ENCODE assay signal across 2 cellular contexts in genomic region chr17:1413281-1413791, GRCh38.
A peak's percentile ranks its signal among the peaks of the same experiment; 100 is the strongest.
TF ChIP-seq lines count a peak whose summit lies in the region.

No MANE protein-coding gene starts in this region.

TF ChIP-seq in K562, 482 proteins besides CTCF, POLR2A, EP300 and RAD21 (continued from another document and continues in another):
- peak in 1 of 2 experiments; percentile 46; a peak in 1 of 4 replicates for TF ChIP-seq ZNF318 (IDR thresholded peaks at IDR 0.05; ENCODE audit: borderline replicate concordance in 1 of 2, low read depth in 1 of 2)
- TF ChIP-seq GABPB1 (CRISPR knock-in tag; IDR thresholded peaks at IDR 0.05): no peak
- no peak for TF ChIP-seq SRSF7 (optimal IDR thresholded peaks at IDR 0.05; ENCODE audit: low read depth, low read length)
- TF ChIP-seq HEY1 (CRISPR knock-in tag; IDR thresholded peaks at IDR 0.05; ENCODE audit: borderline replicate concordance): no peak
- TF ChIP-seq HOXB6 (CRISPR knock-in tag; IDR thresholded peaks at IDR 0.05; ENCODE audit: borderline replicate concordance): no peak
- TF ChIP-seq E2F4 (CRISPR knock-in tag; IDR thresholded peaks at IDR 0.05; ENCODE audit: low read depth): no peak
- TF ChIP-seq KLF6 (CRISPR knock-in tag; IDR thresholded peaks at IDR 0.05; ENCODE audit: borderline replicate concordance): no peak
- TF ChIP-seq HMGN3 (IDR thresholded peaks at IDR 0.05; ENCODE audit: borderline replicate concordance, extremely low read depth, insufficient read length, low read depth, low read length): no peak
- no peak for TF ChIP-seq RAD51 (IDR thresholded peaks at IDR 0.05; ENCODE audit: borderline replicate concordance, low read depth)
- no peak for TF ChIP-seq CCAR2 (IDR thresholded peaks at IDR 0.05; ENCODE audit: low read depth, low read length)
- no peak for TF ChIP-seq RFX7 (CRISPR knock-in tag; IDR thresholded peaks at IDR 0.05)
- TF ChIP-seq RNF219 (CRISPR knock-in tag; IDR thresholded peaks at IDR 0.05): no peak
- no peak for TF ChIP-seq RBFOX2 (IDR thresholded peaks at IDR 0.05; ENCODE audit: low read depth, low read length)
- TF ChIP-seq ZNF23 (CRISPR knock-in tag; IDR thresholded peaks at IDR 0.05): no peak

TF ChIP-seq in HepG2, 621 proteins besides CTCF, POLR2A, EP300 and RAD21 (continued from another document and continues in another):
- TF ChIP-seq ATF3 (CRISPR knock-in tag; IDR thresholded peaks at IDR 0.05) (0 out of 2 replicates have a peak, but pooled peaks have one; percentile 25), ZFX (CRISPR knock-in tag; IDR thresholded peaks at IDR 0.05; ENCODE audit: low read depth) (no peak), ZNF253 (CRISPR knock-in tag; IDR thresholded peaks at IDR 0.05; ENCODE audit: borderline replicate concordance) (no peak), DRAP1 (CRISPR knock-in tag; IDR thresholded peaks at IDR 0.05) (no peak), CSRNP1 (CRISPR knock-in tag; IDR thresholded peaks at IDR 0.05) (no peak), ZNF615 (CRISPR knock-in tag; IDR thresholded peaks at IDR 0.05; ENCODE audit: borderline replicate concordance) (no peak), ZNF225 (CRISPR knock-in tag; IDR thresholded peaks at IDR 0.05) (no peak), BRCA1 (CRISPR knock-in tag; IDR thresholded peaks at IDR 0.05) (peak; percentile 72; the same call in 1 of the 2 replicates), ZNF609 (CRISPR knock-in tag; IDR thresholded peaks at IDR 0.05; ENCODE audit: borderline replicate concordance) (peak; percentile 54; the same call in 1 of the 2 replicates), RXRB (CRISPR knock-in tag; IDR thresholded peaks at IDR 0.05; ENCODE audit: borderline replicate concordance) (peak; percentile 66), PRDM4 (CRISPR knock-in tag; IDR thresholded peaks at IDR 0.05; ENCODE audit: borderline replicate concordance) (no peak), FOSL1 (CRISPR knock-in tag; IDR thresholded peaks at IDR 0.05; ENCODE audit: borderline replicate concordance) (no peak), ZNF512 (CRISPR knock-in tag; IDR thresholded peaks at IDR 0.05) (no peak), YEATS4 (CRISPR knock-in tag; IDR thresholded peaks at IDR 0.05; ENCODE audit: borderline replicate concordance) (no peak), ZNF121 (CRISPR knock-in tag; IDR thresholded peaks at IDR 0.05) (peak; percentile 54; the same call in 1 of the 2 replicates), ZNF263 (CRISPR knock-in tag; IDR thresholded peaks at IDR 0.05) (no peak), SP1 (IDR thresholded peaks at IDR 0.05) (no peak), SP1 (CRISPR knock-in tag; IDR thresholded peaks at IDR 0.05) (no peak), ZKSCAN8 (CRISPR knock-in tag; IDR thresholded peaks at IDR 0.05; ENCODE audit: borderline replicate concordance) (0 out of 2 replicates have a peak, but pooled peaks have one; percentile 41), BATF2 (CRISPR knock-in tag; IDR thresholded peaks at IDR 0.05) (no peak), IRF1 (CRISPR knock-in tag; IDR thresholded peaks at IDR 0.05; ENCODE audit: low read depth) (no peak), GMEB1 (CRISPR knock-in tag; IDR thresholded peaks at IDR 0.05; ENCODE audit: borderline replicate concordance) (no peak), ZNF281 (CRISPR knock-in tag; IDR thresholded peaks at IDR 0.05; ENCODE audit: borderline replicate concordance) (0 out of 2 replicates have a peak, but pooled peaks have one; percentile 43), BCL6 (CRISPR knock-in tag; IDR thresholded peaks at IDR 0.05) (no peak), HMG20A (CRISPR knock-in tag; IDR thresholded peaks at IDR 0.05; ENCODE audit: borderline replicate concordance) (0 out of 2 replicates have a peak, but pooled peaks have one; percentile 10), RXRA (CRISPR knock-in tag; IDR thresholded peaks at IDR 0.05) (no peak), KLF13 (CRISPR knock-in tag; IDR thresholded peaks at IDR 0.05) (no peak), GABPB1 (CRISPR knock-in tag; IDR thresholded peaks at IDR 0.05) (peak; percentile 33; the same call in 1 of the 2 replicates), HBP1 (CRISPR knock-in tag; IDR thresholded peaks at IDR 0.05; ENCODE audit: low read depth) (no peak)
